Comparison of ENCODE assay signal across 15 cellular contexts in the genomic region with DNA sequence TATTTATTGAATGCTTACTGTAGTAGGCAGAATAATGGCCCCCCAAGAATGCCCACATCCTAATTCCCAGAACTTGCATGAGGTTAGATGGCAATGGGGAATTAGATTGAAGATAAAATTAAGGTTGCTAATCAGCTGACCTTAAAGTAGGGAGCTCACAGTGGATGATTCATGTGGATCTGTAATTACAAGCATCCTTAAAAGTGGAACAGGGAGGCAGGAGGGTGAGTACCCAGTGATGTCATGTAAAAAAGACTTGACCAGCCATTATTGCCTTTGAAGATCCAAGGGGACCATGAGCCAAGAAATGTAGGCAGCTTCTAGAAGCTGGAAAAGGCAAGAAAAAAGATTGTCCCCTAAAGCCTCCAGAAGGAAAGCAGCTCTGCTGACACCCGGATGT.
DNase-seq lines count a peak whose midpoint lies in the region; ATAC-seq and TF ChIP-seq lines count a peak whose summit lies in the region.
"Had no signal": no experiment of that assay in that cellular context is flagged by ENCODE, and none has a peak within 500 bp of the region (broad histone marks: within the 10 kb centered on the region; RNA-seq: fewer than 3 reads in every experiment).

No MANE protein-coding gene starts in this region.

- H3K4me3 ChIP-seq in epithelial cell of esophagus (ENCODE audit: low read length), result no peak overlapping the region
- H3K4me3 ChIP-seq: A549, GM12878 had no signal

- CTCF ChIA-PET in RWPE1 (lab: Yijun Ruan, JAX), result no interaction called here

- no peak overlapping the region for H3K27ac ChIP-seq in RWPE1
- H3K27ac ChIP-seq: A549 had no signal

- ATAC-seq in GM18870 (IDR thresholded peaks at IDR 0.05; ENCODE audit: unreplicated experiment), result no peak
- ATAC-seq: A549, GM12878 had no signal

- DNase-seq in EL (peak; percentile 6), HCEC 1CT (peak; percentile 21), epithelial cell of esophagus (ENCODE audit: low read depth) (peak; percentile 49), renal cortical epithelial cell (ENCODE audit: low read depth) (peak; percentile 3), NCI-H345 (lab: John Stamatoyannopoulos, UW) (no peak), RWPE1 (ENCODE audit: low spot score) (no peak)
- DNase-seq: Caco-2; CD8-positive, alpha-beta memory T cell; DND-41; GOT3; H9; KG1 had no signal

- TF ChIP-seq CTCF in epithelial cell of esophagus (IDR thresholded peaks at IDR 0.05; ENCODE audit: insufficient read depth, low read depth, low read length, missing control alignments) (no peak), RWPE1 (conservative IDR thresholded peaks at IDR 0.05; ENCODE audit: low read depth) (no peak)

- POLR2A ChIA-PET in RWPE1 (lab: Yijun Ruan, JAX; ENCODE audit: low non-redundant PET), result no interaction called here

Comparison
In these comparisons a context has a peak if more than half of its experiments do, and no peak if none do; other contexts are left out.
1. DNase-seq: peak in EL (single experiment), HCEC 1CT (single experiment), epithelial cell of esophagus (single experiment) and renal cortical epithelial cell (single experiment); none in NCI-H345 (single experiment) and RWPE1 (single experiment).